ENCODE assay signal across 8 cellular contexts in the genomic region with DNA sequence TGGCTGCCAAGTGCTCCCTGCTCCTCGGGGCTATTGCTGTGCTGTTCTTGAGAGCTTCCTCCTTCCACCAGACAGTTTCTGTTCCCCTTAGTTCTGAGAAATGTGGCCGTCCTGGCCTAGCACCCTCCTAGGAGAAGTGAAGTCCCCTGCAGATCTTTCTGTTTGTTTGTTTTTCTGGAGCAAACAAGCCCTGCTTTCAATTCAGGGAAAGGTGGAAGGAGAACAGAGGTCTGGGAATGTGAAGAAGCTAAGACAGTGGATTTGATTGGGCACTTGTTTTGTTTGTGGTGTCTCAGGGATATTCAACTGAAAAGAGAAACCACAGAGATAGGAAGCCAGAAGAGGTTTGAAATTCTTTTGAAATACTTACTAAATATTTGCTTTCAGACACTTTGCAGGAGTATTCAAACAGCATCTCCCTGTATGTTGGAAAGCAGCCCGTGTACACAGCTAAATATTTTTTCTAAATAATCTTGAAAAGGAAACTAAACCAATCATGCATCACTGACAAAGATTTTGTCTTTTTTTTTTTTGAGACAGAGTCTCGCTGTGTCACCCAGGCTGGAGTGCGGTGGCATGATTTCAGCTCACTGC. TPM values are rescaled to one million over a fixed set of nuclear protein-coding genes. Genes with fewer than 3 reads are reported as not detected.
DNase-seq lines count a peak whose midpoint lies in the region; ATAC-seq, FAIRE-seq and TF ChIP-seq lines count a peak whose summit lies in the region.

No MANE protein-coding gene starts in this region.

- H3K27ac Mint-ChIP-seq in stimulated activated naive CD8-positive, alpha-beta T cell treated with anti-CD3 and anti-CD28 coated beads, Interleukin-15, Interleukin-2, amounts not matched to agents 100 ng/mL and 50 ng/mL, for 24 hours = peak overlapping the region; percentile 87

- POLR2A ChIA-PET in GM10248 (lab: Yijun Ruan, JAX) = interaction anchor here (0.6 to 1.0 kb wide), 2 partner anchors 37 to 67 kb away, joined by 3 to 4 read pairs; partner anchors contain the start of gene PPM1K

- no peaks in the 10 kb centered on the region for H3K27me3 ChIP-seq in HL-60 (ENCODE audit: insufficient read depth, poor library complexity, severe bottlenecking)

- H3K27ac ChIP-seq in HL-60 (replicated peaks) (peak overlapping the region; percentile 65), kidney (ENCODE audit: low read depth in 2 of 2, low read length in 2 of 2) (no peak overlapping the region)

- H3K27me3 Mint-ChIP-seq in stimulated activated naive CD8-positive, alpha-beta T cell treated with anti-CD3 and anti-CD28 coated beads, Interleukin-15, Interleukin-2, amounts not matched to agents 100 ng/mL and 50 ng/mL, for 24 hours = no peaks in the 10 kb centered on the region

- H3K36me3 ChIP-seq in kidney (ENCODE audit: control insufficient read depth in 1 of 2, insufficient read depth in 2 of 2, low read length in 2 of 2) = no peaks in the 10 kb centered on the region

- H3K36me3 Mint-ChIP-seq in stimulated activated naive CD8-positive, alpha-beta T cell treated with anti-CD3 and anti-CD28 coated beads, Interleukin-15, Interleukin-2, amounts not matched to agents 100 ng/mL and 50 ng/mL, for 24 hours (ENCODE audit: low read depth) = no peaks in the 10 kb centered on the region

- H3K9me3 ChIP-seq in kidney (ENCODE audit: control insufficient read depth in 1 of 2, low read length in 2 of 2) = no peaks in the 10 kb centered on the region

- peaks cover 27% of the 10 kb centered on the region for H3K4me1 Mint-ChIP-seq in stimulated activated naive CD8-positive, alpha-beta T cell treated with anti-CD3 and anti-CD28 coated beads, Interleukin-15, Interleukin-2, amounts not matched to agents 100 ng/mL and 50 ng/mL, for 24 hours (ENCODE audit: low read depth)

- peak overlapping the region; percentile 71 for H3K4me3 Mint-ChIP-seq in stimulated activated naive CD8-positive, alpha-beta T cell treated with anti-CD3 and anti-CD28 coated beads, Interleukin-15, Interleukin-2, amounts not matched to agents 100 ng/mL and 50 ng/mL, for 24 hours

- CTCF ChIA-PET in GM10248 (lab: Yijun Ruan, JAX) = interaction anchor here (0.9 to 2.2 kb wide), 10 partner anchors 8 to 194 kb away, joined by 3 to 10 read pairs (median 4); partner anchors contain the start of genes HERC6 and PPM1K

- H3K9me3 Mint-ChIP-seq in stimulated activated naive CD8-positive, alpha-beta T cell treated with anti-CD3 and anti-CD28 coated beads, Interleukin-15, Interleukin-2, amounts not matched to agents 100 ng/mL and 50 ng/mL, for 24 hours = peaks cover 5% of the 10 kb centered on the region

- no peak for FAIRE-seq in kidney (lab: Jason Lieb, UNC)

- TF ChIP-seq CTCF in GM10248 (IDR thresholded peaks at IDR 0.05; ENCODE audit: control extremely low read depth, extremely low read depth, low read depth, missing control alignments) (no peak), HL-60 (IDR thresholded peaks at IDR 0.05; ENCODE audit: insufficient read depth, low read length) (no peak), kidney (IDR thresholded peaks at IDR 0.05; ENCODE audit: borderline replicate concordance, extremely low read depth, insufficient read depth) (no peak)

- peaks cover 4 to 8% of the 10 kb centered on the region in 2 donors for H3K4me1 ChIP-seq in kidney (ENCODE audit: control insufficient read depth in 1 of 2, insufficient read depth in 1 of 2, low read depth in 1 of 2, low read length in 2 of 2)

- H3K9ac ChIP-seq in kidney (ENCODE audit: low read length in 2 of 2) = no peak overlapping the region

- no peak overlapping the region for H3K4me3 ChIP-seq in HL-60 (replicated peaks; ENCODE audit: insufficient read depth, low read length)
- H3K4me3 ChIP-seq in kidney (ENCODE audit: low read length in 2 of 2) = no peak overlapping the region

- peak; percentile 99 for ATAC-seq in GM21423 (IDR thresholded peaks at IDR 0.05; ENCODE audit: unreplicated experiment)

- DNase-seq in GM10248 (ENCODE audit: extremely low spot score) (peak; percentile 73), HL-60 (ENCODE audit: low read depth in 1 of 2, low spot score in 1 of 2) (peak; percentile 13 to 69), glomerular visceral epithelial cell (ENCODE audit: extremely low spot score) (peak; percentile 24), NCI-H2107 treated with DMSO at 0.1 percent for 48 hours (lab: John Stamatoyannopoulos, UW; ENCODE audit: unreplicated experiment) (no peak), kidney (no peak)
- DNase-seq in activated CD4-positive, CD25-positive, alpha-beta regulatory T cell treated with anti-CD3 and anti-CD28 coated beads, Interleukin-2, amount 50 U/mL, for 72 hours = peak; percentile 33

- intact Hi-C loops in kidney (cut with DNase I) = no loop called here

RNA-seq across cellular contexts. Expression of gene PPM1K, which starts 36.5 kb away (rescaled TPM):
- total RNA-seq in kidney = 20.9 TPM
- 15.4 TPM for polyA plus RNA-seq in kidney (ENCODE audit: insufficient read depth, low read depth, low replicate concordance)

RNA-seq across cellular contexts. Expression of gene HERC6, which starts 57.8 kb away (rescaled TPM):
- total RNA-seq in kidney = 15.7 TPM
- 7.4 TPM for polyA plus RNA-seq in kidney (ENCODE audit: insufficient read depth, low read depth, low replicate concordance)

Comparison
In these comparisons a context has a peak if more than half of its experiments do, and no peak if none do; other contexts are left out.
1. DNase-seq: peak in GM10248 (single experiment), HL-60 (2 of 2), activated CD4-positive, CD25-positive, alpha-beta regulatory T cell treated with anti-CD3 and anti-CD28 coated beads, Interleukin-2, amount 50 U/mL, for 72 hours (single experiment) and glomerular visceral epithelial cell (single experiment); none in NCI-H2107 treated with DMSO at 0.1 percent for 48 hours (single experiment) and kidney (single experiment).